In the genomic region with DNA sequence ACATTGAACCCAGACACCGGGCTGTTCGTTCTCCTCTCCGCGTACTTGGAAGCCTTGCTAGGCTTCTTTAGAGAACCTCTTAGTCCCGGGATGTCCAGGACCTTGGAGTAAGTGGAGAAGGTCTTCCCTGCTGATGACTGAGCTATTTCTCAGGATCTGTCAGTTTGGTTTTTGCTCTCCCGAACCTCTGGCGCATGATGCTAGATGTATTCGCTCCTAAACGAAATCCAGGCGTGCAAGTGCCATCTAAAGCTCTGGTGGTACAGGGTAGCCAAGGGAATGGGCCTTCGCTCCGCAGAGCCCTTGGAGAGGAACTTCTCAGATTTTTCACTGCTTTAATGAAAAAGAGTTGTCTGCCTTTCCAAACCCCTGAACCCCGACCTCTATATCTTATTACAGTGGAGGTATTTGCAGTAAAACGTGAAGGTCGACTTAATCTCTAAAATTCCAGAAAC, we compare ENCODE assay signal across 8 cellular contexts. TPM values are rescaled to one million over a fixed set of nuclear protein-coding genes. Genes with fewer than 3 reads are reported as not detected.
A peak's percentile ranks its signal among the peaks of the same experiment; 100 is the strongest.
DNase-seq lines count a peak whose midpoint lies in the region; ATAC-seq and TF ChIP-seq lines count a peak whose summit lies in the region.

No MANE protein-coding gene starts in this region.

- peak overlapping the region; percentile 88 for H3K4me3 ChIP-seq in Caco-2 (ENCODE audit: low read depth, low read length)
- H3K4me3 ChIP-seq in LNCaP clone FGC (ENCODE audit: low read depth, low read length) = peak overlapping the region; percentile 92
- H3K4me3 ChIP-seq in mesodermal cell (ENCODE audit: extremely low read depth, insufficient read depth, low read length, poor library complexity, severe bottlenecking) = peak overlapping the region; percentile 92

- H3K27ac ChIP-seq in mesodermal cell (ENCODE audit: low read depth, low read length, severe bottlenecking) = peak overlapping the region; percentile 96

- H3K27me3 Mint-ChIP-seq in Caco-2 (ENCODE audit: insufficient read depth, unreplicated experiment) = no peaks in the 10 kb centered on the region
- H3K27me3 Mint-ChIP-seq in central memory CD8-positive, alpha-beta T cell = no peaks in the 10 kb centered on the region

- CTCF ChIA-PET in Caco-2 (lab: Charles Lee) = interaction anchor here (1.0 to 1.1 kb wide), 2 partner anchors 187 to 329 kb away, joined by 3 to 5 read pairs; no protein-coding TSS in a partner anchor

- no TSS peak for BruUV-seq in Caco-2 (replicated peaks; lab: Mats Ljungman, UMichigan)

- H3K4me1 ChIP-seq in Caco-2 (peaks cover 11% of the 10 kb centered on the region), mesodermal cell (ENCODE audit: control insufficient read depth, insufficient read depth, low read length, poor library complexity, severe bottlenecking) (peaks cover 3% of the 10 kb centered on the region)

- H3K4me3 Mint-ChIP-seq in Caco-2 (ENCODE audit: unreplicated experiment) = peak overlapping the region; percentile 97
- H3K4me3 Mint-ChIP-seq in central memory CD8-positive, alpha-beta T cell = peak overlapping the region; percentile 100

- WGBS in mesodermal cell (ENCODE audit: insufficient coverage in 2 of 2), 2 experiments = 1 to 6% methylated on average over 8 to 10 of the region's 15 CpGs

- POLR2A ChIA-PET in Caco-2 (lab: Charles Lee) = interaction anchor here (0.5 to 3.0 kb wide), 12 partner anchors 11 to 498 kb away, joined by 3 to 27 read pairs (median 4); partner anchors contain the start of genes CLTC, RNFT1, RPS6KB1 and SMG8

- no peak for TF ChIP-seq CTCF in Caco-2 (IDR thresholded peaks at IDR 0.05; ENCODE audit: insufficient read depth in 1 of 2, low read depth in 1 of 2, low read length in 1 of 2, severe bottlenecking in 1 of 2, unreplicated experiment in 1 of 2)
- no peak for TF ChIP-seq CTCF in LNCaP clone FGC (IDR thresholded peaks at IDR 0.05; ENCODE audit: control insufficient read depth, extremely low read depth, insufficient read depth)
- TF ChIP-seq CTCF in GM20000 (IDR thresholded peaks at IDR 0.05; ENCODE audit: extremely low read depth, missing control alignments) = no peak

- no peaks in the 10 kb centered on the region for H3K36me3 ChIP-seq in Caco-2 (ENCODE audit: control insufficient read depth, insufficient read depth, low read length)
- peaks cover 21% of the 10 kb centered on the region for H3K36me3 ChIP-seq in mesodermal cell (ENCODE audit: control insufficient read depth, insufficient read depth, low read length)

- intact Hi-C loops in Caco-2 (cut with micrococcal nuclease; ENCODE audit: unreplicated experiment) = loop anchor here (2.0 to 10.0 kb wide), 3 partner anchors 89 to 183 kb away; partner anchors contain the start of gene CLTC

- H3K36me3 Mint-ChIP-seq in Caco-2 (ENCODE audit: insufficient read depth, unreplicated experiment) = peaks cover 47% of the 10 kb centered on the region
- peaks cover 20% of the 10 kb centered on the region for H3K36me3 Mint-ChIP-seq in central memory CD8-positive, alpha-beta T cell (ENCODE audit: insufficient read depth)

- H3K9me3 Mint-ChIP-seq in Caco-2 (ENCODE audit: unreplicated experiment) = no peaks in the 10 kb centered on the region
- H3K9me3 Mint-ChIP-seq in central memory CD8-positive, alpha-beta T cell = no peaks in the 10 kb centered on the region

- H3K9me3 ChIP-seq in Caco-2 = no peaks in the 10 kb centered on the region
- H3K9me3 ChIP-seq in mesodermal cell (ENCODE audit: control insufficient read depth, low read length) = no peaks in the 10 kb centered on the region

- no peaks in the 10 kb centered on the region for H3K27me3 ChIP-seq in Caco-2 (replicated peaks; ENCODE audit: control insufficient read depth, insufficient read depth, low read length)

- no peak for DNase-seq in Caco-2
- no peak for DNase-seq in LNCaP clone FGC (ENCODE audit: low read depth)
- peak in 1 of 2 donors; percentile 10 for DNase-seq in central memory CD8-positive, alpha-beta T cell (ENCODE audit: low spot score in 2 of 2)
- DNase-seq in DMS79 treated with DMSO at 0.1 percent for 48 hours (lab: John Stamatoyannopoulos, UW) = no peak
- no peak for DNase-seq in ecto neural progenitor cell (ENCODE audit: low spot score)
- DNase-seq in activated gamma-delta T cell treated with Interleukin-2 at 50 U/mL for 16 hours = no peak
- no peak for DNase-seq in GM20000 (ENCODE audit: low spot score)

- peak; percentile 6 for ATAC-seq in central memory CD8-positive, alpha-beta T cell (replicated peaks; ENCODE audit: extremely low read depth, poor library complexity, severe bottlenecking)

- H3K27ac Mint-ChIP-seq in Caco-2 (ENCODE audit: unreplicated experiment) = peak overlapping the region; percentile 98
- H3K27ac Mint-ChIP-seq in central memory CD8-positive, alpha-beta T cell (ENCODE audit: low read depth) = peak overlapping the region; percentile 100

- H3K4me1 Mint-ChIP-seq in Caco-2 (ENCODE audit: low read depth, unreplicated experiment) = peaks cover 15% of the 10 kb centered on the region
- H3K4me1 Mint-ChIP-seq in central memory CD8-positive, alpha-beta T cell = peaks cover 54% of the 10 kb centered on the region

RNA-seq across cellular contexts. Expression of gene VMP1, which starts 0.5 kb away (rescaled TPM):
- total RNA-seq in Caco-2 (2022) = 277 and 297 TPM in 2 replicates
- polyA plus RNA-seq in mesodermal cell (2013, experiment 1 of 2) = 102 TPM
- polyA plus RNA-seq in mesodermal cell (2013, experiment 2 of 2) = 95.1 TPM

RNA-seq across cellular contexts. Expression of gene PTRH2, which starts 0.8 kb away (rescaled TPM):
- 36.1 and 36.6 TPM in 2 replicates for total RNA-seq in Caco-2 (2022)
- polyA plus RNA-seq in mesodermal cell (2013, experiment 1 of 2) = 27.4 TPM
- 27.3 TPM for polyA plus RNA-seq in mesodermal cell (2013, experiment 2 of 2)
